21 cellular contexts compared by ENCODE assay signal in the genomic region with DNA sequence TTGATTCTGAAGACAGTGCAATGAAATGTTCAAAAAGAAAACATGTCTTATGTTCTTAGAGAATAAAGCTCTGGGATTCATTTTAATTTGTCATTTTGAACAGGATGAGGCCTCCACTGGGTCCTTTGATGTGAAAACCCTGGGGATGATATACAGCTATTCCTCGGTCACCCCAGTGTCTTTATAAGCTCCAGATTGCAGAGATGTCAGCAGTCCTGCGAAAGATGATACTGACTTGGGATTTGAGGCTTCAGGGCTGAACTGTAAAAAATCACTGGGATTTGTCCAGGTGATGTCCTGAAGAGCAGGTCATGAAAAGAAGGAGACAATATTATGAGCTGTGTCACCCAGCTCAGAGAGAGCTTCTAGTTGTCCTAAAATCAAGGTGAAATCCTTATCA.
A peak's percentile ranks its signal among the peaks of the same experiment; 100 is the strongest.
DNase-seq lines count a peak whose midpoint lies in the region; ATAC-seq and TF ChIP-seq lines count a peak whose summit lies in the region.
"Had no signal": no experiment of that assay in that cellular context is flagged by ENCODE, and none has a peak within 500 bp of the region (broad histone marks: within the 10 kb centered on the region; RNA-seq: fewer than 3 reads in every experiment).

No MANE protein-coding gene starts in this region.

- no peaks in the 10 kb centered on the region for H4K20me1 ChIP-seq in neural cell (ENCODE audit: insufficient read depth)

- POLR2A ChIA-PET in HEK293T (lab: Yijun Ruan, JAX): interaction anchor here (0.6 to 4.0 kb wide), 4 partner anchors 19 to 529 kb away, joined by 3 to 26 read pairs (median 4); no protein-coding TSS in a partner anchor

- peak overlapping the region; percentile 36 for H3K27ac ChIP-seq in neural cell (ENCODE audit: low read length)
- H3K27ac ChIP-seq: GM23248, KMS-11, Peyer's patch had no signal

- no peak for ATAC-seq in Right ventricle myocardium superior (ENCODE audit: poor library complexity)
- no peak for ATAC-seq in GM18511 (IDR thresholded peaks at IDR 0.05; ENCODE audit: unreplicated experiment)
- ATAC-seq: T-cell had no signal

- H3F3A ChIP-seq in neural cell (ENCODE audit: insufficient read depth, low read length, poor library complexity, severe bottlenecking): no peaks in the 10 kb centered on the region

- H3K9me2 ChIP-seq in neural cell (ENCODE audit: insufficient read depth, low read length): no peaks in the 10 kb centered on the region

- no peak for TF ChIP-seq EP300 in neural cell (conservative IDR thresholded peaks at IDR 0.05; ENCODE audit: poor library complexity, severe bottlenecking)

- DNase-seq in NCI-H2171 treated with DMSO at 0.1 percent for 48 hours (lab: John Stamatoyannopoulos, UW) (peak; percentile 11), NCI-H2171 (lab: John Stamatoyannopoulos, UW) (no peak), HEK293T (ENCODE audit: extremely low spot score) (no peak), left kidney (ENCODE audit: low read depth, low spot score) (peak; percentile 73), Right ventricle myocardium superior (no peak), amniotic stem cell (lab: John Stamatoyannopoulos, UW) (no peak)
- DNase-seq: 8988T; CD4-positive, CD25-positive, alpha-beta regulatory T cell; DMS53; GM23248; H7; MM.1S; NCI-H1694; NCI-H2029 treated with DMSO at 0.1 percent for 48 hours; NCI-H446 treated with DMSO at 0.1 percent for 48 hours; NCI-H526; Peyer's patch; T-cell had no signal

- H3K4me2 ChIP-seq in neural cell (ENCODE audit: low read length): peak overlapping the region; percentile 22
- H3K4me2 ChIP-seq: KMS-11 had no signal

- no peaks in the 10 kb centered on the region for H3K36me3 ChIP-seq in neural cell (ENCODE audit: insufficient read depth, low read length)
- H3K36me3 ChIP-seq: Peyer's patch had no signal

- intact Hi-C loops in Right ventricle myocardium superior (cut with DNase I): no loop called here

- H3K9me3 ChIP-seq in neural cell (ENCODE audit: low read length): no peaks in the 10 kb centered on the region
- H3K9me3 ChIP-seq: Peyer's patch had no signal

- no peak overlapping the region for H3K9ac ChIP-seq in neural cell (ENCODE audit: low read length)
- H3K9ac ChIP-seq: GM23248, KMS-11 had no signal

- no peaks in the 10 kb centered on the region for H3K27me3 ChIP-seq in neural cell (ENCODE audit: insufficient read depth, low read depth, low read length)
- H3K27me3 ChIP-seq: Peyer's patch had no signal

- CTCF ChIA-PET in HEK293T (lab: Yijun Ruan, JAX): interaction anchor here (0.7 to 1.3 kb wide), 4 partner anchors 19 to 138 kb away, joined by 3 to 7 read pairs (median 4); no protein-coding TSS in a partner anchor

- TF ChIP-seq CTCF in neural cell (IDR thresholded peaks at IDR 0.05; ENCODE audit: poor library complexity, severe bottlenecking): no peak

- H2AFZ ChIP-seq in neural cell (ENCODE audit: low read depth, low read length): no peak overlapping the region
- H2AFZ ChIP-seq: GM23248 had no signal

- peak overlapping the region; percentile 13 for H3K4me3 ChIP-seq in neural cell (ENCODE audit: low read length)
- H3K4me3 ChIP-seq: GM23248, Peyer's patch had no signal

- TF ChIP-seq RAD21 in neural cell (conservative IDR thresholded peaks at IDR 0.05): no peak

- no peaks in the 10 kb centered on the region for H3K79me2 ChIP-seq in neural cell (replicated peaks; ENCODE audit: insufficient read depth, low read length)

TF ChIP-seq in HEK293T, 16 proteins besides CTCF, POLR2A, EP300 and RAD21:
- no peak for TF ChIP-seq FOXK2 (IDR thresholded peaks at IDR 0.05)
- TF ChIP-seq L3MBTL2 (conservative IDR thresholded peaks at IDR 0.05): no peak
- TF ChIP-seq, protein P1, sequence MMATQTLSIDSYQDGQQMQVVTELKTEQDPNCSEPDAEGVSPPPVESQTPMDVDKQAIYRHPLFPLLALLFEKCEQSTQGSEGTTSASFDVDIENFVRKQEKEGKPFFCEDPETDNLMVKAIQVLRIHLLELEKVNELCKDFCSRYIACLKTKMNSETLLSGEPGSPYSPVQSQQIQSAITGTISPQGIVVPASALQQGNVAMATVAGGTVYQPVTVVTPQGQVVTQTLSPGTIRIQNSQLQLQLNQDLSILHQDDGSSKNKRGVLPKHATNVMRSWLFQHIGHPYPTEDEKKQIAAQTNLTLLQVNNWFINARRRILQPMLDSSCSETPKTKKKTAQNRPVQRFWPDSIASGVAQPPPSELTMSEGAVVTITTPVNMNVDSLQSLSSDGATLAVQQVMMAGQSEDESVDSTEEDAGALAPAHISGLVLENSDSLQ (IDR thresholded peaks at IDR 0.05): no peak; the same call in 1 of the 2 replicates
- TF ChIP-seq CTBP1 (IDR thresholded peaks at IDR 0.05; ENCODE audit: borderline replicate concordance): 0 out of 2 replicates have a peak, but pooled peaks have one; percentile 7
- no peak for TF ChIP-seq SUZ12 (IDR thresholded peaks at IDR 0.05)
- no peak for TF ChIP-seq SP1 (IDR thresholded peaks at IDR 0.05)
- TF ChIP-seq NFRKB (IDR thresholded peaks at IDR 0.05): no peak
- no peak for TF ChIP-seq ELF4 (IDR thresholded peaks at IDR 0.05)
TF ChIP-seq in HEK293T: peak in this region for 1.

TF ChIP-seq in neural cell, 6 proteins besides CTCF, POLR2A, EP300 and RAD21:
- TF ChIP-seq, protein P2, sequence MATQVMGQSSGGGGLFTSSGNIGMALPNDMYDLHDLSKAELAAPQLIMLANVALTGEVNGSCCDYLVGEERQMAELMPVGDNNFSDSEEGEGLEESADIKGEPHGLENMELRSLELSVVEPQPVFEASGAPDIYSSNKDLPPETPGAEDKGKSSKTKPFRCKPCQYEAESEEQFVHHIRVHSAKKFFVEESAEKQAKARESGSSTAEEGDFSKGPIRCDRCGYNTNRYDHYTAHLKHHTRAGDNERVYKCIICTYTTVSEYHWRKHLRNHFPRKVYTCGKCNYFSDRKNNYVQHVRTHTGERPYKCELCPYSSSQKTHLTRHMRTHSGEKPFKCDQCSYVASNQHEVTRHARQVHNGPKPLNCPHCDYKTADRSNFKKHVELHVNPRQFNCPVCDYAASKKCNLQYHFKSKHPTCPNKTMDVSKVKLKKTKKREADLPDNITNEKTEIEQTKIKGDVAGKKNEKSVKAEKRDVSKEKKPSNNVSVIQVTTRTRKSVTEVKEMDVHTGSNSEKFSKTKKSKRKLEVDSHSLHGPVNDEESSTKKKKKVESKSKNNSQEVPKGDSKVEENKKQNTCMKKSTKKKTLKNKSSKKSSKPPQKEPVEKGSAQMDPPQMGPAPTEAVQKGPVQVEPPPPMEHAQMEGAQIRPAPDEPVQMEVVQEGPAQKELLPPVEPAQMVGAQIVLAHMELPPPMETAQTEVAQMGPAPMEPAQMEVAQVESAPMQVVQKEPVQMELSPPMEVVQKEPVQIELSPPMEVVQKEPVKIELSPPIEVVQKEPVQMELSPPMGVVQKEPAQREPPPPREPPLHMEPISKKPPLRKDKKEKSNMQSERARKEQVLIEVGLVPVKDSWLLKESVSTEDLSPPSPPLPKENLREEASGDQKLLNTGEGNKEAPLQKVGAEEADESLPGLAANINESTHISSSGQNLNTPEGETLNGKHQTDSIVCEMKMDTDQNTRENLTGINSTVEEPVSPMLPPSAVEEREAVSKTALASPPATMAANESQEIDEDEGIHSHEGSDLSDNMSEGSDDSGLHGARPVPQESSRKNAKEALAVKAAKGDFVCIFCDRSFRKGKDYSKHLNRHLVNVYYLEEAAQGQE (IDR thresholded peaks at IDR 0.05; ENCODE audit: borderline replicate concordance): no peak
- TF ChIP-seq POLR2AphosphoS5 (IDR thresholded peaks at IDR 0.05): no peak
- TF ChIP-seq MXI1 (conservative IDR thresholded peaks at IDR 0.05; ENCODE audit: poor library complexity, severe bottlenecking): no peak
- no peak for TF ChIP-seq TAF1 (IDR thresholded peaks at IDR 0.05; ENCODE audit: low read depth)
- TF ChIP-seq SMC3 (conservative IDR thresholded peaks at IDR 0.05; ENCODE audit: poor library complexity): no peak
- no peak for TF ChIP-seq EZH2 (IDR thresholded peaks at IDR 0.05; ENCODE audit: borderline replicate concordance, insufficient read depth, low read length, poor library complexity, severe bottlenecking)
TF ChIP-seq in neural cell: peak in this region for 0.

Comparison
In these comparisons a context has a peak if more than half of its experiments do, and no peak if none do; other contexts are left out.
1. DNase-seq: peak in NCI-H2171 treated with DMSO at 0.1 percent for 48 hours (single experiment) and left kidney (single experiment); none in NCI-H2171 (single experiment), HEK293T (single experiment), Right ventricle myocardium superior (single experiment) and amniotic stem cell (single experiment).